Comparison of ENCODE assay signal across 14 cellular contexts in genomic region chr4:44583393-44583792, GRCh38.
A peak's percentile ranks its signal among the peaks of the same experiment; 100 is the strongest.
DNase-seq lines count a peak whose midpoint lies in the region; ATAC-seq and TF ChIP-seq lines count a peak whose summit lies in the region.
"Had no signal": no experiment of that assay in that cellular context is flagged by ENCODE, and none has a peak within 500 bp of the region (broad histone marks: within the 10 kb centered on the region; RNA-seq: fewer than 3 reads in every experiment).

No MANE protein-coding gene starts in this region.

- WGBS in endodermal cell (ENCODE audit: insufficient coverage in 1 of 2, insufficient read length in 1 of 2), 2 experiments = 91 to 93% methylated on average over 2 to 3 of the region's 3 CpGs

- peaks cover 3% of the 10 kb centered on the region for H3K27me3 Mint-ChIP-seq in endodermal cell (ENCODE audit: insufficient read depth)
- H3K27me3 Mint-ChIP-seq in stimulated activated memory B cell treated with anti-CD40 and anti-IgM and Interleukin-4, amounts not matched to agents 10 μg/mL and 1 μg/mL and 100 μg/mL, for 72 hours = no peaks in the 10 kb centered on the region

- TF ChIP-seq CTCF in endodermal cell (conservative IDR thresholded peaks at IDR 0.05) (peak; percentile 72), dorsolateral prefrontal cortex (IDR thresholded peaks at IDR 0.05 in 54 of 56, conservative IDR thresholded peaks at IDR 0.05 in 2 of 56; ENCODE audit: low read depth in 1 of 56, partially characterized antibody in 56 of 56) (no peak)

- no peak overlapping the region for H3K4me3 ChIP-seq in endodermal cell (ENCODE audit: low read length)
- no peak overlapping the region for H3K4me3 ChIP-seq in dorsolateral prefrontal cortex
- H3K4me3 ChIP-seq: HAP-1, SK-N-MC had no signal

- H3K27ac Mint-ChIP-seq in endodermal cell = no peak overlapping the region
- no peak overlapping the region for H3K27ac Mint-ChIP-seq in stimulated activated memory B cell treated with anti-CD40 and anti-IgM and Interleukin-4, amounts not matched to agents 10 μg/mL and 1 μg/mL and 100 μg/mL, for 72 hours

- peak; percentile 56 for DNase-seq in D341Med (ENCODE audit: low spot score)
- DNase-seq in NAMALWA (ENCODE audit: low spot score) = peak; percentile 28
- DNase-seq in endodermal cell = peak; percentile 54
- DNase-seq in activated gamma-delta T cell treated with Interleukin-2 at 50 U/mL for 16 hours = no peak
- no peak for DNase-seq in mesenteric fat pad (ENCODE audit: low spot score)
- DNase-seq in dorsolateral prefrontal cortex = no peak
- DNase-seq: activated CD8-positive, alpha-beta memory T cell treated with anti-CD3 and anti-CD28 coated beads for 24 hours; COR-L47; effector CD4-positive, alpha-beta T cell; NCI-H2171 treated with DMSO at 0.1 percent for 48 hours had no signal

- no peak overlapping the region for H3K4me3 Mint-ChIP-seq in endodermal cell
- H3K4me3 Mint-ChIP-seq in stimulated activated memory B cell treated with anti-CD40 and anti-IgM and Interleukin-4, amounts not matched to agents 10 μg/mL and 1 μg/mL and 100 μg/mL, for 72 hours = no peak overlapping the region

- H3K36me3 ChIP-seq in endodermal cell (ENCODE audit: control insufficient read depth, insufficient read depth, low read length) = no peaks in the 10 kb centered on the region
- H3K36me3 ChIP-seq: HAP-1 had no signal

- H3K9me3 Mint-ChIP-seq in endodermal cell = no peaks in the 10 kb centered on the region
- peaks cover 12% of the 10 kb centered on the region for H3K9me3 Mint-ChIP-seq in stimulated activated memory B cell treated with anti-CD40 and anti-IgM and Interleukin-4, amounts not matched to agents 10 μg/mL and 1 μg/mL and 100 μg/mL, for 72 hours

- no peaks in the 10 kb centered on the region for H3K4me1 ChIP-seq in endodermal cell (ENCODE audit: control insufficient read depth, insufficient read depth, low read length)

- H3K9ac ChIP-seq in endodermal cell (ENCODE audit: extremely low read depth, low read length, poor library complexity, severe bottlenecking) = no peak overlapping the region

- H3K27me3 ChIP-seq in endodermal cell (ENCODE audit: control insufficient read depth, insufficient read depth, low read length, poor library complexity, severe bottlenecking) (no peaks in the 10 kb centered on the region), dorsolateral prefrontal cortex (no peaks in the 10 kb centered on the region)

- H3K36me3 Mint-ChIP-seq in endodermal cell (ENCODE audit: low read depth) = no peaks in the 10 kb centered on the region
- H3K36me3 Mint-ChIP-seq in stimulated activated memory B cell treated with anti-CD40 and anti-IgM and Interleukin-4, amounts not matched to agents 10 μg/mL and 1 μg/mL and 100 μg/mL, for 72 hours = no peaks in the 10 kb centered on the region

- intact Hi-C loops in dorsolateral prefrontal cortex (cut with DNase I) = no loop called here

- no peaks in the 10 kb centered on the region for H3K9me3 ChIP-seq in endodermal cell (ENCODE audit: control insufficient read depth, low read length)
- H3K9me3 ChIP-seq: HAP-1 had no signal

- peak; percentile 64 for ATAC-seq in GM18508 (IDR thresholded peaks at IDR 0.05; ENCODE audit: insufficient read depth, unreplicated experiment)
- no peak for ATAC-seq in stimulated activated memory B cell treated with anti-CD40 and anti-IgM and Interleukin-4, amounts not matched to agents 10 μg/mL and 1 μg/mL and 100 μg/mL, for 72 hours

- H3K27ac ChIP-seq in endodermal cell (ENCODE audit: low read depth, low read length) = no peak overlapping the region
- H3K27ac ChIP-seq in dorsolateral prefrontal cortex = no peak overlapping the region
- H3K27ac ChIP-seq: SK-N-MC had no signal

- no peaks in the 10 kb centered on the region for H3K4me1 Mint-ChIP-seq in endodermal cell
- H3K4me1 Mint-ChIP-seq in stimulated activated memory B cell treated with anti-CD40 and anti-IgM and Interleukin-4, amounts not matched to agents 10 μg/mL and 1 μg/mL and 100 μg/mL, for 72 hours = no peaks in the 10 kb centered on the region

Comparison
In these comparisons a context has a peak if more than half of its experiments do, and no peak if none do; other contexts are left out.
1. DNase-seq: peak in D341Med (single experiment), NAMALWA (single experiment) and endodermal cell (single experiment); none in activated gamma-delta T cell treated with Interleukin-2 at 50 U/mL for 16 hours (single experiment), mesenteric fat pad (single experiment) and dorsolateral prefrontal cortex (0 of 10).